ENCODE assay signal across 8 cellular contexts in the genomic region with DNA sequence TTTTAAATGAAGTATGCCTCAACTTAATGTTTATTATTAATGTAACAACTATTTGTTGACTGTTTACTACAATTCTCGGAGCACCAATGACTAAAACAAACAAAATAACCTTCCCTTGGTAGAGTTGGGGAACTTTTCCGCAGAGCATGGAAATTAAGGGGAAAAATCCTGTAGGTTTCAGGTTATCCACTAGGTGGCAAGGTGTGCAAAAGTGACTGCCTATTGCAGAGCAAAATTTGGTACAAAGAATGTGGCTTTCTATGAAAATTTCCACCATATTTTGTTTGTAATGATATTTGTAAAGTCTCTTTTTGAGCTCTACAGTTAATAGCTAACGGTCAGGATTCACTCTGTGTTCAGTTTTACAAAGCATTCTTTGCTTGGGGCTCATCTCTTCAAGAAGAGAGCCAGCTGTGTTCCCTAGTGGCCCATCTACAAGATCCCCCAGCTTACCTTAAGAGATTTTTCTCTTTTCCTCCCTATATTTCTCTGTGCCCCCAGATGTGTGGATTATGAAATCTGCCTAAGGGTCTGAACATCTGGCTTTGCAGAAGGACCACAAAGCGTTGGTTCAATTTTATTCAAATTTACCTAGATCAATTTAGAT.
DNase-seq lines count a peak whose midpoint lies in the region; ATAC-seq and TF ChIP-seq lines count a peak whose summit lies in the region.

No MANE protein-coding gene starts in this region.

- no peaks in the 10 kb centered on the region for H3K9me3 Mint-ChIP-seq in stimulated activated memory B cell treated with anti-CD40 and anti-IgM and Interleukin-4, amounts not matched to agents 10 μg/mL and 1 μg/mL and 100 μg/mL, for 72 hours

- in situ Hi-C loops in astrocyte of the spinal cord (cut with HindIII; ENCODE audit: low sequenced_read_pairs): no loop called here

- H3K4me1 ChIP-seq in mucosa of descending colon (ENCODE audit: low read depth): peaks cover 5% of the 10 kb centered on the region

- peak; percentile 85 for ATAC-seq in GM21447 (IDR thresholded peaks at IDR 0.05; ENCODE audit: unreplicated experiment)
- ATAC-seq in mucosa of descending colon: peak; percentile 61
- no peak for ATAC-seq in stimulated activated memory B cell treated with anti-CD40 and anti-IgM and Interleukin-4, amounts not matched to agents 10 μg/mL and 1 μg/mL and 100 μg/mL, for 72 hours

- peak; percentile 17 to 22 for DNase-seq in NOMO-1 (lab: John Stamatoyannopoulos, UW; ENCODE audit: unreplicated experiment in 2 of 2)
- no peak for DNase-seq in NOMO-1 treated with dmso at 0.1 percent for 144 hours (lab: John Stamatoyannopoulos, UW; ENCODE audit: unreplicated experiment)
- DNase-seq in HT1080 (ENCODE audit: low read depth): peak; percentile 28
- DNase-seq in astrocyte of the spinal cord (ENCODE audit: low read depth, low spot score): peak; percentile 29
- DNase-seq in mucosa of descending colon: no peak
- no peak for DNase-seq in activated CD4-positive, alpha-beta T cell treated with anti-CD3 and anti-CD28 coated beads for 48 hours

- peaks cover 11% of the 10 kb centered on the region for H3K4me1 Mint-ChIP-seq in stimulated activated memory B cell treated with anti-CD40 and anti-IgM and Interleukin-4, amounts not matched to agents 10 μg/mL and 1 μg/mL and 100 μg/mL, for 72 hours

- no peak overlapping the region for H3K27ac Mint-ChIP-seq in stimulated activated memory B cell treated with anti-CD40 and anti-IgM and Interleukin-4, amounts not matched to agents 10 μg/mL and 1 μg/mL and 100 μg/mL, for 72 hours

- H3K36me3 Mint-ChIP-seq in stimulated activated memory B cell treated with anti-CD40 and anti-IgM and Interleukin-4, amounts not matched to agents 10 μg/mL and 1 μg/mL and 100 μg/mL, for 72 hours: no peaks in the 10 kb centered on the region

- H3K27me3 Mint-ChIP-seq in stimulated activated memory B cell treated with anti-CD40 and anti-IgM and Interleukin-4, amounts not matched to agents 10 μg/mL and 1 μg/mL and 100 μg/mL, for 72 hours: peaks cover 36% of the 10 kb centered on the region

- H3K36me3 ChIP-seq in mucosa of descending colon (ENCODE audit: low read depth): no peaks in the 10 kb centered on the region

- H3K4me3 Mint-ChIP-seq in stimulated activated memory B cell treated with anti-CD40 and anti-IgM and Interleukin-4, amounts not matched to agents 10 μg/mL and 1 μg/mL and 100 μg/mL, for 72 hours: no peak overlapping the region

- no peaks in the 10 kb centered on the region for H3K9me3 ChIP-seq in mucosa of descending colon

- intact Hi-C loops in mucosa of descending colon (cut with DNase I, micrococcal nuclease): loop anchor here (5.0 to 10.0 kb wide), 2 partner anchors 92 to 95 kb away; no protein-coding TSS in a partner anchor

- TF ChIP-seq CTCF in astrocyte of the spinal cord (IDR thresholded peaks at IDR 0.05; ENCODE audit: low read depth, low read length): peak; percentile 69
- TF ChIP-seq CTCF in mucosa of descending colon (IDR thresholded peaks at IDR 0.05): peak; percentile 8

- H3K4me3 ChIP-seq in astrocyte of the spinal cord (ENCODE audit: low read depth, low read length): no peak overlapping the region
- H3K4me3 ChIP-seq in mucosa of descending colon: no peak overlapping the region

Comparison
In these comparisons a context has a peak if more than half of its experiments do, and no peak if none do; other contexts are left out.
1. DNase-seq: peak in NOMO-1 (2 of 2), HT1080 (single experiment) and astrocyte of the spinal cord (single experiment); none in NOMO-1 treated with dmso at 0.1 percent for 144 hours (single experiment), mucosa of descending colon (0 of 3) and activated CD4-positive, alpha-beta T cell treated with anti-CD3 and anti-CD28 coated beads for 48 hours (single experiment).